In the genomic region with DNA sequence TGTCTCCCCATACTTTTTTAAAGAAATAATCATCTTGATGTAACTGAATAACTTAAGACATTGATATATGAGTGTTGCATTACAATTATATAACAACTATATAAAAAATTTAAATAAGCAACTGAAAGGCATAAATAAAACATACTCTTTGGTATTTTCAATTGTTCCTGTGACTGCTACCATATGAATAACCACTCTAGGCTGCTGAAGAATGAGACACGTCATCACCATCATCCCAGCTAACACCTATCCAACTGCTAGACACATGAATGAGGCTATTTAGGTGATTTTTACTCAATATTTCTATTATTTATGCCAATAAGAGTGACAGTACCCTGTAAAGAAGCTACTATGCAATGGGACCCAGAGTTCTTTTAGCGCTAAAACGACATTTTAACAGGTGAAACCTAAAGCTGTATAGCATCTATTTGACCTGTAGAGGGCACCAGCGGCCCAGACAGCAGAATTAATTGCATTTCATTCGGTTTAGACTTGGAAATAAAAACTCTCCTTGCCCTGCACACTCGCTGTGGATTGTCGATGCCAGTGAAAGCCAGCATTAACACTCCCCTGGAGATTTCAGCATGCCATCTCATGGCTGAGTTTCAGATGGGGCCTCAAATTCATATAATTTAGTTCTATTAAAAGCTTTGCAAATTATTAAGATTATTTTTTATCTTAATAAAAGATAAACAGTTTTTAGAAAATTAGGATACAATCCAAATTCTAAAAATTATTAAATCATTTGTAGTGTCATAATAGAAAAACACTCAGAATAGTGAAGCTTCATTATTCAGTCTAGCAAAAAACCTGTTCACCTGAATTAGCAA, we compare ENCODE assay signal across 9 cellular contexts.
DNase-seq lines count a peak whose midpoint lies in the region; ATAC-seq, FAIRE-seq and TF ChIP-seq lines count a peak whose summit lies in the region.
"Had no signal": no experiment of that assay in that cellular context is flagged by ENCODE, and none has a peak within 500 bp of the region (broad histone marks: within the 10 kb centered on the region; RNA-seq: fewer than 3 reads in every experiment).

No MANE protein-coding gene starts in this region.

- FAIRE-seq in G401.6 (lab: Jason Lieb, UNC), result peak; percentile 46

- DNase-seq in HK-2 (ENCODE audit: unreplicated experiment) (peak; percentile 57), NCI-H69 (lab: John Stamatoyannopoulos, UW) (peak; percentile 84), glutamatergic neuron (peak; percentile 65), putamen (ENCODE audit: low spot score) (peak; percentile 56)
- peak; percentile 30 to 49 for DNase-seq in activated T-cell treated with anti-CD3 and anti-CD28 coated beads, Interleukin-2, amount 50 U/mL, for 72 hours
- no peak for DNase-seq in CD8-positive, alpha-beta memory T cell

- POLR2A ChIA-PET in CD8-positive, alpha-beta memory T cell (lab: Charles Lee), result no interaction called here

- no peaks in the 10 kb centered on the region for H3K36me3 Mint-ChIP-seq in activated T-cell treated with anti-CD3 and anti-CD28 coated beads, Interleukin-2, amount 50 U/mL, for 72 hours (ENCODE audit: insufficient read depth in 2 of 2)
- H3K36me3 Mint-ChIP-seq in glutamatergic neuron (ENCODE audit: unreplicated experiment), result no peaks in the 10 kb centered on the region
- no peaks in the 10 kb centered on the region for H3K36me3 Mint-ChIP-seq in CD8-positive, alpha-beta memory T cell

- H3K4me3 ChIP-seq in CD8-positive, alpha-beta memory T cell (ENCODE audit: low read length), result no peak overlapping the region

- no peak overlapping the region for H3K27ac ChIP-seq in CD8-positive, alpha-beta memory T cell (ENCODE audit: low read depth, low read length)

- H3K27ac Mint-ChIP-seq in activated T-cell treated with anti-CD3 and anti-CD28 coated beads, Interleukin-2, amount 50 U/mL, for 72 hours, result no peak overlapping the region
- H3K27ac Mint-ChIP-seq in glutamatergic neuron (ENCODE audit: unreplicated experiment), result no peak overlapping the region
- no peak overlapping the region for H3K27ac Mint-ChIP-seq in CD8-positive, alpha-beta memory T cell

- ATAC-seq in GM21515 (IDR thresholded peaks at IDR 0.05; ENCODE audit: unreplicated experiment), result peak; percentile 71
- peak in 1 of 2 donors; percentile 41 for ATAC-seq in activated T-cell treated with anti-CD3 and anti-CD28 coated beads, Interleukin-2, amount 50 U/mL, for 72 hours (replicated peaks in 1 of 2)

- H3K27me3 Mint-ChIP-seq in activated T-cell treated with anti-CD3 and anti-CD28 coated beads, Interleukin-2, amount 50 U/mL, for 72 hours (ENCODE audit: low read depth), result no peaks in the 10 kb centered on the region
- no peaks in the 10 kb centered on the region for H3K27me3 Mint-ChIP-seq in glutamatergic neuron (ENCODE audit: unreplicated experiment)
- H3K27me3 Mint-ChIP-seq in CD8-positive, alpha-beta memory T cell, result no peaks in the 10 kb centered on the region
- H3K27me3 Mint-ChIP-seq: central memory CD8-positive, alpha-beta T cell had no signal

- CTCF ChIA-PET in CD8-positive, alpha-beta memory T cell (lab: Charles Lee), result interaction anchor here (1.4 kb wide), 1 partner anchor 9 kb away, joined by 3 read pairs; no protein-coding TSS in a partner anchor

- no peak overlapping the region for H3K4me3 Mint-ChIP-seq in activated T-cell treated with anti-CD3 and anti-CD28 coated beads, Interleukin-2, amount 50 U/mL, for 72 hours
- no peak overlapping the region for H3K4me3 Mint-ChIP-seq in glutamatergic neuron (ENCODE audit: unreplicated experiment)
- no peak overlapping the region for H3K4me3 Mint-ChIP-seq in CD8-positive, alpha-beta memory T cell
- H3K4me3 Mint-ChIP-seq: central memory CD8-positive, alpha-beta T cell had no signal

- H3K9me3 ChIP-seq in CD8-positive, alpha-beta memory T cell (ENCODE audit: low read length), result no peaks in the 10 kb centered on the region

- H3K9me3 Mint-ChIP-seq in activated T-cell treated with anti-CD3 and anti-CD28 coated beads, Interleukin-2, amount 50 U/mL, for 72 hours, result peaks cover 0 to 1% of the 10 kb centered on the region in 2 donors
- H3K9me3 Mint-ChIP-seq in glutamatergic neuron (ENCODE audit: unreplicated experiment), result no peaks in the 10 kb centered on the region
- H3K9me3 Mint-ChIP-seq in CD8-positive, alpha-beta memory T cell, result peaks cover 0 to 3% (median 0%) of the 10 kb centered on the region in 5 donors

- H3K4me1 ChIP-seq in CD8-positive, alpha-beta memory T cell (ENCODE audit: insufficient read depth, low read length), result no peaks in the 10 kb centered on the region

- H3K27me3 ChIP-seq in CD8-positive, alpha-beta memory T cell (ENCODE audit: insufficient read depth, low read length, poor library complexity, severe bottlenecking), result no peaks in the 10 kb centered on the region

- no peaks in the 10 kb centered on the region for H3K36me3 ChIP-seq in CD8-positive, alpha-beta memory T cell (ENCODE audit: insufficient read depth, low read length)

- TF ChIP-seq CTCF in glutamatergic neuron (IDR thresholded peaks at IDR 0.05; ENCODE audit: partially characterized antibody, unreplicated experiment), result peak; percentile 89

- H3K4me1 Mint-ChIP-seq in activated T-cell treated with anti-CD3 and anti-CD28 coated beads, Interleukin-2, amount 50 U/mL, for 72 hours (ENCODE audit: low read depth), result no peaks in the 10 kb centered on the region
- H3K4me1 Mint-ChIP-seq in glutamatergic neuron (ENCODE audit: low read depth, unreplicated experiment), result no peaks in the 10 kb centered on the region
- H3K4me1 Mint-ChIP-seq in CD8-positive, alpha-beta memory T cell, result no peaks in the 10 kb centered on the region
- H3K4me1 Mint-ChIP-seq: central memory CD8-positive, alpha-beta T cell had no signal

Comparison
In these comparisons a context has a peak if more than half of its experiments do, and no peak if none do; other contexts are left out.
1. DNase-seq: peak in HK-2 (single experiment), NCI-H69 (single experiment), activated T-cell treated with anti-CD3 and anti-CD28 coated beads, Interleukin-2, amount 50 U/mL, for 72 hours (2 of 2), glutamatergic neuron (single experiment) and putamen (single experiment); none in CD8-positive, alpha-beta memory T cell (0 of 5).